8 cellular contexts compared by ENCODE assay signal in genomic region chr15:41827880-41828746, GRCh38. TPM values are rescaled to one million over a fixed set of nuclear protein-coding genes. Genes with fewer than 3 reads are reported as not detected.
DNase-seq lines count a peak whose midpoint lies in the region; ATAC-seq, FAIRE-seq and TF ChIP-seq lines count a peak whose summit lies in the region.

TSS of gene JMJD7 (plus strand) at chr15:41828092. CDS start at chr15:41828125, 33 bp downstream.

- FAIRE-seq in keratinocyte (lab: Jason Lieb, UNC): peak; percentile 51

- H4K20me1 ChIP-seq in keratinocyte (ENCODE audit: control insufficient read depth, extremely low read depth, insufficient read depth, low read length): peaks cover 4% of the 10 kb centered on the region

- no peaks in the 10 kb centered on the region for H3K9me1 ChIP-seq in keratinocyte (ENCODE audit: control insufficient read depth, extremely low read depth, insufficient read depth, low read length)

- H3K9ac ChIP-seq in keratinocyte (ENCODE audit: control insufficient read depth, extremely low read depth, insufficient read depth, low read length): peak within 1 kb of the TSS; percentile 96

- no peaks in the 10 kb centered on the region for H3K27me3 ChIP-seq in keratinocyte (ENCODE audit: control insufficient read depth, extremely low read depth, insufficient read depth, low read length)

- peak within 1 kb of the TSS; percentile 99 for H3K4me2 ChIP-seq in keratinocyte (ENCODE audit: control insufficient read depth, extremely low read depth, insufficient read depth, low read depth, low read length)

- TF ChIP-seq CTCF in keratinocyte (optimal IDR thresholded peaks at IDR 0.05 in 1 of 3, IDR thresholded peaks at IDR 0.05 in 1 of 3, conservative IDR thresholded peaks at IDR 0.05 in 1 of 3; ENCODE audit: extremely low read depth in 1 of 3, insufficient read depth in 2 of 3, low read length in 3 of 3): no peak

- H3K9me3 ChIP-seq in keratinocyte (ENCODE audit: control insufficient read depth, low read depth, low read length): no peaks in the 10 kb centered on the region

- H3K4me1 ChIP-seq in keratinocyte (ENCODE audit: control insufficient read depth, extremely low read depth, insufficient read depth, low read length): peaks cover 62% of the 10 kb centered on the region

- peak; percentile 77 to 89 for DNase-seq in NCI-H2081 (lab: John Stamatoyannopoulos, UW)
- DNase-seq in NCI-H2081 treated with DMSO at 0.1 percent for 48 hours (lab: John Stamatoyannopoulos, UW): no peak
- DNase-seq in NCI-H226: peak; percentile 30
- peak; percentile 91 for DNase-seq in activated CD4-positive, CD25-positive, alpha-beta regulatory T cell treated with anti-CD3 and anti-CD28 coated beads, Interleukin-2, amount 50 U/mL, for 16 hours (ENCODE audit: low read depth, low spot score)
- peak; percentile 86 for DNase-seq in central memory CD4-positive, alpha-beta T cell
- DNase-seq in keratinocyte (ENCODE audit: low read depth, low spot score): peak; percentile 59
- peak; percentile 98 for DNase-seq in stimulated activated CD4-positive, alpha-beta T cell treated with anti-CD3 and anti-CD28 coated beads, Interleukin-12 subunit alpha, Interleukin-12 subunit beta, amount 100 ng/mL, for 4 hours

- peak; percentile 66 for ATAC-seq in HG03045 (IDR thresholded peaks at IDR 0.05; ENCODE audit: unreplicated experiment)

- peaks cover 16 to 38% of the 10 kb centered on the region in 2 experiments for H3K36me3 ChIP-seq in keratinocyte (ENCODE audit: control insufficient read depth in 2 of 2, extremely low read depth in 1 of 2, insufficient read depth in 2 of 2, low read length in 2 of 2)

- dilution Hi-C loops in keratinocyte (cut with MboI; ENCODE audit: extremely low pct_ligation_motif_present, low sequenced_read_pairs): no loop called here

- peak within 1 kb of the TSS; percentile 57 to 98 (median 82) for H3K4me3 ChIP-seq in keratinocyte (ENCODE audit: control insufficient read depth in 2 of 3, extremely low read depth in 1 of 3, insufficient read depth in 2 of 3, low read depth in 1 of 3, low read length in 3 of 3)

- H3K27ac ChIP-seq in keratinocyte (ENCODE audit: control insufficient read depth, insufficient read depth, low read length): peak within 1 kb of the TSS; percentile 93

- H2AFZ ChIP-seq in keratinocyte (ENCODE audit: control insufficient read depth, low read length): peak within 1 kb of the TSS; percentile 46

- peaks cover 6% of the 10 kb centered on the region for H3K79me2 ChIP-seq in keratinocyte (ENCODE audit: control insufficient read depth, insufficient read depth, low read length)

RNA-seq across cellular contexts. Expression of gene JMJD7, which starts in this region (rescaled TPM):
- polyA plus RNA-seq in keratinocyte: 7.8 to 8.2 TPM (median 7.8 TPM) in 3 replicates
- polyA plus RNA-seq in keratinocyte (2011; ENCODE audit: low read depth): 7.2 TPM
- polyA plus RNA-seq in keratinocyte (2011; cell fraction: cytosol; rRNA removed): 3.0 and 5.2 TPM in 2 replicates
- polyA plus RNA-seq in keratinocyte (2011; cell fraction: nucleus; rRNA removed): 2.9 and 5.3 TPM in 2 replicates
- 9.4 and 11.9 TPM in 2 replicates for polyA plus RNA-seq in keratinocyte (2012; ENCODE audit: low replicate concordance)
- polyA minus RNA-seq in keratinocyte: 2.1 to 5.8 TPM (median 3.3 TPM) in 3 replicates
- 5.2 TPM for polyA minus RNA-seq in keratinocyte (2011; cell fraction: cytosol; rRNA and poly(A)+ RNA removed)
- polyA minus RNA-seq in keratinocyte (2011; cell fraction: nucleus; rRNA and poly(A)+ RNA removed): 1.8 TPM in 1 of 2 replicates, not detected in the other
